12 cellular contexts compared by ENCODE assay signal in genomic region chr11:132942611-132943324, GRCh38.
DNase-seq lines count a peak whose midpoint lies in the region; ATAC-seq and TF ChIP-seq lines count a peak whose summit lies in the region.
"Had no signal": no experiment of that assay in that cellular context is flagged by ENCODE, and none has a peak within 500 bp of the region (broad histone marks: within the 10 kb centered on the region; RNA-seq: fewer than 3 reads in every experiment).

No MANE protein-coding gene starts in this region.

- 44% methylated on average over 10 of the region's 41 CpGs for WGBS in mesenchymal stem cell
- WGBS in upper lobe of left lung, 2 donors, result 0 to 19% methylated on average over 11 to 36 of the region's 41 CpGs
- WGBS in ovary, 3 donors, result 24 to 29% (median 27%) methylated on average over 29 to 39 of the region's 41 CpGs

- TF ChIP-seq CTCF in brain microvascular endothelial cell (IDR thresholded peaks at IDR 0.05; ENCODE audit: low read depth, low read length, missing control alignments), result peak; percentile 45
- TF ChIP-seq CTCF in upper lobe of left lung (IDR thresholded peaks at IDR 0.05), result no peak
- no peak for TF ChIP-seq CTCF in ovary (IDR thresholded peaks at IDR 0.05)

- H3K9me3 ChIP-seq in mesenchymal stem cell (ENCODE audit: control insufficient read depth, low read length) (no peaks in the 10 kb centered on the region), upper lobe of left lung (no peaks in the 10 kb centered on the region), ovary (no peaks in the 10 kb centered on the region)

- no peak overlapping the region for H2BK5ac ChIP-seq in mesenchymal stem cell (ENCODE audit: low read depth, low read length, poor library complexity, severe bottlenecking)

- no peak overlapping the region for H3K9ac ChIP-seq in mesenchymal stem cell (ENCODE audit: low read length)

- H3K4me3 ChIP-seq in brain microvascular endothelial cell (ENCODE audit: low read depth, low read length) (peak overlapping the region; percentile 58), mesenchymal stem cell (ENCODE audit: insufficient read depth in 1 of 2, low read depth in 1 of 2, low read length in 2 of 2) (peak overlapping the region in 1 of 2 experiments; percentile 78), upper lobe of left lung (no peak overlapping the region), ovary (no peak overlapping the region)

- H3K4ac ChIP-seq in mesenchymal stem cell (ENCODE audit: low read depth in 1 of 2, low read length in 2 of 2), result no peak overlapping the region

- intact Hi-C loops in ovary (cut with DNase I), result no loop called here

- H3K27ac ChIP-seq in brain microvascular endothelial cell (no peak overlapping the region), mesenchymal stem cell (ENCODE audit: low read length, poor library complexity, severe bottlenecking) (no peak overlapping the region), upper lobe of left lung (no peak overlapping the region), ovary (no peak overlapping the region)
- H3K27ac ChIP-seq: HL-60 had no signal

- H2AFZ ChIP-seq in mesenchymal stem cell (ENCODE audit: low read depth, low read length), result no peak overlapping the region

- no peak for DNase-seq in activated naive CD8-positive, alpha-beta T cell treated with anti-CD3 and anti-CD28 coated beads, Interleukin-2, amount 10 ng/mL, durations not matched to agents 7 days and 5 days
- DNase-seq in activated naive CD8-positive, alpha-beta T cell treated with anti-CD3 and anti-CD28 coated beads for 36 hours, result no peak
- DNase-seq in brain microvascular endothelial cell (no peak), mesenchymal stem cell (peak; percentile 1), upper lobe of left lung (peak in 1 of 2 donors; percentile 67), ovary (no peak), SW 1271 (lab: John Stamatoyannopoulos, UW) (no peak)
- no peak for DNase-seq in stimulated activated naive CD4-positive, alpha-beta T cell treated with Interleukin-2 at 50 U/mL for 16 hours (lab: John Stamatoyannopoulos, UW)
- DNase-seq: MV-4-11; stimulated activated CD4-positive, alpha-beta T cell treated with anti-CD3 and anti-CD28 coated beads, Interleukin-4, amount 100 ng/mL, for 1 hour had no signal

- no peak for TF ChIP-seq POLR2A in upper lobe of left lung (IDR thresholded peaks at IDR 0.05)
- TF ChIP-seq POLR2A in ovary (IDR thresholded peaks at IDR 0.05), result no peak

- H3K27me3 Mint-ChIP-seq in activated naive CD8-positive, alpha-beta T cell treated with anti-CD3 and anti-CD28 coated beads, Interleukin-2, amount 10 ng/mL, durations not matched to agents 7 days and 5 days, result peaks cover 45% of the 10 kb centered on the region
- H3K27me3 Mint-ChIP-seq in activated naive CD8-positive, alpha-beta T cell treated with anti-CD3 and anti-CD28 coated beads for 36 hours, result peaks cover 54% of the 10 kb centered on the region

- H3K27me3 ChIP-seq in brain microvascular endothelial cell (replicated peaks), result no peaks in the 10 kb centered on the region
- H3K27me3 ChIP-seq in mesenchymal stem cell (ENCODE audit: control insufficient read depth in 1 of 2, insufficient read depth in 1 of 2, low read length in 2 of 2), result peaks cover 32 to 48% of the 10 kb centered on the region in 2 experiments
- H3K27me3 ChIP-seq in upper lobe of left lung, result peaks cover 0 to 11% (median 4%) of the 10 kb centered on the region in 4 donors
- no peaks in the 10 kb centered on the region for H3K27me3 ChIP-seq in ovary

- H4K91ac ChIP-seq in mesenchymal stem cell (ENCODE audit: low read length), result no peak overlapping the region

- TF ChIP-seq EP300 in upper lobe of left lung (IDR thresholded peaks at IDR 0.05) (no peak), ovary (IDR thresholded peaks at IDR 0.05) (no peak)

- H3K36me3 ChIP-seq in brain microvascular endothelial cell (replicated peaks) (no peaks in the 10 kb centered on the region), mesenchymal stem cell (ENCODE audit: control insufficient read depth in 1 of 2, insufficient read depth in 2 of 2, low read depth in 1 of 2, low read length in 2 of 2) (no peaks in the 10 kb centered on the region), upper lobe of left lung (no peaks in the 10 kb centered on the region), ovary (no peaks in the 10 kb centered on the region)

- in situ Hi-C loops in brain microvascular endothelial cell (cut with HindIII; ENCODE audit: low pct_ligation_motif_present, low sequenced_read_pairs), result no loop called here

- no peak overlapping the region for H2BK15ac ChIP-seq in mesenchymal stem cell (ENCODE audit: low read depth, poor library complexity, severe bottlenecking)

- H3K4me1 Mint-ChIP-seq in activated naive CD8-positive, alpha-beta T cell treated with anti-CD3 and anti-CD28 coated beads, Interleukin-2, amount 10 ng/mL, durations not matched to agents 7 days and 5 days, result no peaks in the 10 kb centered on the region
- no peaks in the 10 kb centered on the region for H3K4me1 Mint-ChIP-seq in activated naive CD8-positive, alpha-beta T cell treated with anti-CD3 and anti-CD28 coated beads for 36 hours

- ATAC-seq in activated naive CD8-positive, alpha-beta T cell treated with anti-CD3 and anti-CD28 coated beads, Interleukin-2, amount 10 ng/mL, durations not matched to agents 7 days and 5 days (ENCODE audit: low read depth), result no peak
- peak; percentile 22 to 24 for ATAC-seq in upper lobe of left lung (ENCODE audit: low FRiP score in 2 of 2)

- H2AK5ac ChIP-seq in mesenchymal stem cell (ENCODE audit: low read length, severe bottlenecking), result no peak overlapping the region

- H3K4me1 ChIP-seq in mesenchymal stem cell (ENCODE audit: control insufficient read depth, insufficient read depth, low read depth, low read length) (peaks cover 9% of the 10 kb centered on the region), upper lobe of left lung (peaks cover 0 to 14% (median 0%) of the 10 kb centered on the region in 4 donors), ovary (ENCODE audit: insufficient read depth) (no peaks in the 10 kb centered on the region)

- no peak overlapping the region for H2BK12ac ChIP-seq in mesenchymal stem cell (ENCODE audit: low read length in 2 of 2)

- H3K9me3 Mint-ChIP-seq in activated naive CD8-positive, alpha-beta T cell treated with anti-CD3 and anti-CD28 coated beads, Interleukin-2, amount 10 ng/mL, durations not matched to agents 7 days and 5 days, result no peaks in the 10 kb centered on the region
- H3K9me3 Mint-ChIP-seq in activated naive CD8-positive, alpha-beta T cell treated with anti-CD3 and anti-CD28 coated beads for 36 hours, result no peaks in the 10 kb centered on the region

- H3K18ac ChIP-seq in mesenchymal stem cell (ENCODE audit: low read depth in 1 of 2, low read length in 2 of 2), result peak overlapping the region in 1 of 2 experiments; percentile 16

- H2BK120ac ChIP-seq in mesenchymal stem cell (ENCODE audit: low read depth, low read length), result no peak overlapping the region

- no peak overlapping the region for H3K27ac Mint-ChIP-seq in activated naive CD8-positive, alpha-beta T cell treated with anti-CD3 and anti-CD28 coated beads, Interleukin-2, amount 10 ng/mL, durations not matched to agents 7 days and 5 days
- no peak overlapping the region for H3K27ac Mint-ChIP-seq in activated naive CD8-positive, alpha-beta T cell treated with anti-CD3 and anti-CD28 coated beads for 36 hours
- H3K27ac Mint-ChIP-seq: B cell had no signal

- H3K36me3 Mint-ChIP-seq in activated naive CD8-positive, alpha-beta T cell treated with anti-CD3 and anti-CD28 coated beads, Interleukin-2, amount 10 ng/mL, durations not matched to agents 7 days and 5 days, result no peaks in the 10 kb centered on the region
- H3K36me3 Mint-ChIP-seq in activated naive CD8-positive, alpha-beta T cell treated with anti-CD3 and anti-CD28 coated beads for 36 hours, result no peaks in the 10 kb centered on the region

- no peak overlapping the region for H3K4me2 ChIP-seq in mesenchymal stem cell (ENCODE audit: low read length, poor library complexity, severe bottlenecking)

- peak overlapping the region in 1 of 2 experiments; percentile 46 for H3K14ac ChIP-seq in mesenchymal stem cell (ENCODE audit: low read length in 2 of 2)

- H4K8ac ChIP-seq in mesenchymal stem cell (ENCODE audit: low read length), result no peak overlapping the region

- POLR2A ChIA-PET in activated naive CD8-positive, alpha-beta T cell treated with anti-CD3 and anti-CD28 coated beads, Interleukin-2, amount 10 ng/mL, durations not matched to agents 7 days and 5 days (lab: Charles Lee), result no interaction called here

- H3K79me1 ChIP-seq in mesenchymal stem cell (replicated peaks; ENCODE audit: low read length, poor library complexity, severe bottlenecking), result no peaks in the 10 kb centered on the region

- peak overlapping the region in 1 of 2 experiments; percentile 9 for H3K23ac ChIP-seq in mesenchymal stem cell (ENCODE audit: low read length in 2 of 2)

- H3K4me3 Mint-ChIP-seq in activated naive CD8-positive, alpha-beta T cell treated with anti-CD3 and anti-CD28 coated beads, Interleukin-2, amount 10 ng/mL, durations not matched to agents 7 days and 5 days, result peak overlapping the region; percentile 37
- H3K4me3 Mint-ChIP-seq in activated naive CD8-positive, alpha-beta T cell treated with anti-CD3 and anti-CD28 coated beads for 36 hours, result no peak overlapping the region
- H3K4me3 Mint-ChIP-seq: B cell had no signal
